30 cellular contexts compared by ENCODE assay signal in genomic region chr5:39417979-39418378, GRCh38. TPM values are rescaled to one million over a fixed set of nuclear protein-coding genes. Genes with fewer than 3 reads are reported as not detected.
"Had no signal": no experiment of that assay in that cellular context is flagged by ENCODE, and none has a peak within 500 bp of the region (broad histone marks: within the 10 kb centered on the region; RNA-seq: fewer than 3 reads in every experiment).

No MANE protein-coding gene starts in this region.

- ATAC-seq: activated CD8-positive, alpha-beta memory T cell treated with anti-CD3 and anti-CD28 coated beads, Interleukin-2, amount 10 ng/mL, durations not matched to agents 7 days and 5 days; Panc1; Right ventricle myocardium inferior; T-cell had no signal

- H3K4me1 Mint-ChIP-seq: activated B cell treated with CpG ODN at 0.5 μM for 24 hours; activated CD4-positive, alpha-beta T cell treated with anti-CD3 and anti-CD28 coated beads, Interleukin-2, amount 10 ng/mL, durations not matched to agents 24 days and 14 days; activated CD8-positive, alpha-beta memory T cell treated with anti-CD3 and anti-CD28 coated beads, Interleukin-2, amount 10 ng/mL, durations not matched to agents 7 days and 5 days; activated naive CD4-positive, alpha-beta T cell treated with anti-CD3 and anti-CD28 coated beads, Interleukin-2, amount 50 U/mL, for 24 hours; T-cell had no signal

- H3K4me3 Mint-ChIP-seq: activated B cell treated with CpG ODN at 0.5 μM for 24 hours; activated CD4-positive, alpha-beta T cell treated with anti-CD3 and anti-CD28 coated beads, Interleukin-2, amount 10 ng/mL, durations not matched to agents 24 days and 14 days; activated CD8-positive, alpha-beta memory T cell treated with anti-CD3 and anti-CD28 coated beads, Interleukin-2, amount 10 ng/mL, durations not matched to agents 7 days and 5 days; activated naive CD4-positive, alpha-beta T cell treated with anti-CD3 and anti-CD28 coated beads, Interleukin-2, amount 50 U/mL, for 24 hours; activated T-cell treated with anti-CD3 and anti-CD28 coated beads, Interleukin-2, amount 50 U/mL, for 24 hours; activated T-helper 1 cell treated with anti-CD3 and anti-CD28 coated beads, Interleukin-12 subunit alpha, Interleukin-12 subunit beta, Interleukin-2, Interleukin-4 antibody, amounts not matched to agents 30 ng/mL and 10 ng/mL and 1 ng/mL, durations not matched to agents 14 hours and 24 hours and 36 hours; brain; T-cell had no signal

- H3K27ac ChIP-seq: SK-N-MC had no signal

- H3K36me3 Mint-ChIP-seq: activated CD8-positive, alpha-beta memory T cell treated with anti-CD3 and anti-CD28 coated beads, Interleukin-2, amount 10 ng/mL, durations not matched to agents 7 days and 5 days; activated naive CD4-positive, alpha-beta T cell treated with anti-CD3 and anti-CD28 coated beads, Interleukin-2, amount 50 U/mL, for 24 hours; brain; T-cell had no signal

- H3K4me3 ChIP-seq: SK-N-MC had no signal

- H3K27ac Mint-ChIP-seq: activated B cell treated with CpG ODN at 0.5 μM for 24 hours; activated CD4-positive, alpha-beta T cell treated with anti-CD3 and anti-CD28 coated beads, Interleukin-2, amount 10 ng/mL, durations not matched to agents 24 days and 14 days; activated CD8-positive, alpha-beta memory T cell treated with anti-CD3 and anti-CD28 coated beads, Interleukin-2, amount 10 ng/mL, durations not matched to agents 7 days and 5 days; activated naive CD4-positive, alpha-beta T cell treated with anti-CD3 and anti-CD28 coated beads, Interleukin-2, amount 50 U/mL, for 24 hours; activated T-cell treated with anti-CD3 and anti-CD28 coated beads, Interleukin-2, amount 50 U/mL, for 24 hours; activated T-helper 1 cell treated with anti-CD3 and anti-CD28 coated beads, Interleukin-12 subunit alpha, Interleukin-12 subunit beta, Interleukin-2, Interleukin-4 antibody, amounts not matched to agents 30 ng/mL and 10 ng/mL and 1 ng/mL, durations not matched to agents 14 hours and 24 hours and 36 hours; brain; T-cell had no signal

- H3K9me3 Mint-ChIP-seq: activated B cell treated with CpG ODN at 0.5 μM for 24 hours; activated CD4-positive, alpha-beta T cell treated with anti-CD3 and anti-CD28 coated beads, Interleukin-2, amount 10 ng/mL, durations not matched to agents 24 days and 14 days; activated naive CD4-positive, alpha-beta T cell treated with anti-CD3 and anti-CD28 coated beads, Interleukin-2, amount 50 U/mL, for 24 hours; activated T-cell treated with anti-CD3 and anti-CD28 coated beads, Interleukin-2, amount 50 U/mL, for 24 hours; activated T-helper 1 cell treated with anti-CD3 and anti-CD28 coated beads, Interleukin-12 subunit alpha, Interleukin-12 subunit beta, Interleukin-2, Interleukin-4 antibody, amounts not matched to agents 30 ng/mL and 10 ng/mL and 1 ng/mL, durations not matched to agents 14 hours and 24 hours and 36 hours; brain; T-cell had no signal

- DNase-seq: activated B cell treated with CpG ODN at 0.5 μM for 24 hours; activated CD4-positive, alpha-beta T cell treated with anti-CD3 and anti-CD28 coated beads for 1 hour; activated CD4-positive, alpha-beta T cell treated with anti-CD3 and anti-CD28 coated beads, Interleukin-2, amount 10 ng/mL, durations not matched to agents 24 days and 14 days; activated CD4-positive, alpha-beta T cell treated with anti-CD3 and anti-CD28 coated beads, Interleukin-2, amount 50 U/mL, for 48 hours; activated CD8-positive, alpha-beta memory T cell treated with anti-CD3 and anti-CD28 coated beads, Interleukin-2, amount 10 ng/mL, durations not matched to agents 7 days and 5 days; activated effector memory CD4-positive, alpha-beta T cell treated with Interleukin-2 at 50 U/mL for 16 hours; activated naive CD4-positive, alpha-beta T cell; activated T-cell treated with anti-CD3 and anti-CD28 coated beads, Interleukin-2, amount 50 U/mL, for 24 hours; amygdala; MV-4-11; NCI-H1092 treated with DMSO at 0.1 percent for 48 hours; NCI-H1417 treated with DMSO at 0.1 percent for 48 hours; NCI-H1694; NCI-H2029; NCI-H345; NCI-H510A; NCI-H526 treated with DMSO at 0.1 percent for 48 hours; NCI-H82; RPMI8226; T-cell; T-helper 2 cell; T1000 had no signal

RNA-seq across cellular contexts. Expression of gene DAB2, which starts 6.8 kb away (rescaled TPM):
- total RNA-seq: activated B cell treated with CpG ODN at 0.5 μM for 24 hours; activated CD4-positive, alpha-beta T cell treated with anti-CD3 and anti-CD28 coated beads, Interleukin-2, amount 10 ng/mL, durations not matched to agents 24 days and 14 days; activated CD8-positive, alpha-beta memory T cell treated with anti-CD3 and anti-CD28 coated beads, Interleukin-2, amount 10 ng/mL, durations not matched to agents 7 days and 5 days; activated T-helper 1 cell treated with anti-CD3 and anti-CD28 coated beads, Interleukin-12 subunit alpha, Interleukin-12 subunit beta, Interleukin-2, Interleukin-4 antibody, amounts not matched to agents 30 ng/mL and 10 ng/mL and 1 ng/mL, durations not matched to agents 14 hours and 24 hours and 36 hours had no signal

RNA-seq across cellular contexts. Expression of gene C9, which starts 53.7 kb away (rescaled TPM):
- total RNA-seq: activated B cell treated with CpG ODN at 0.5 μM for 24 hours; activated CD4-positive, alpha-beta T cell treated with anti-CD3 and anti-CD28 coated beads, Interleukin-2, amount 10 ng/mL, durations not matched to agents 24 days and 14 days; activated CD8-positive, alpha-beta memory T cell treated with anti-CD3 and anti-CD28 coated beads, Interleukin-2, amount 10 ng/mL, durations not matched to agents 7 days and 5 days; activated T-helper 1 cell treated with anti-CD3 and anti-CD28 coated beads, Interleukin-12 subunit alpha, Interleukin-12 subunit beta, Interleukin-2, Interleukin-4 antibody, amounts not matched to agents 30 ng/mL and 10 ng/mL and 1 ng/mL, durations not matched to agents 14 hours and 24 hours and 36 hours; MCF 10A; OCI-LY7; Right ventricle myocardium inferior had no signal
